Comparison of ENCODE assay signal across 8 cellular contexts in the genomic region with DNA sequence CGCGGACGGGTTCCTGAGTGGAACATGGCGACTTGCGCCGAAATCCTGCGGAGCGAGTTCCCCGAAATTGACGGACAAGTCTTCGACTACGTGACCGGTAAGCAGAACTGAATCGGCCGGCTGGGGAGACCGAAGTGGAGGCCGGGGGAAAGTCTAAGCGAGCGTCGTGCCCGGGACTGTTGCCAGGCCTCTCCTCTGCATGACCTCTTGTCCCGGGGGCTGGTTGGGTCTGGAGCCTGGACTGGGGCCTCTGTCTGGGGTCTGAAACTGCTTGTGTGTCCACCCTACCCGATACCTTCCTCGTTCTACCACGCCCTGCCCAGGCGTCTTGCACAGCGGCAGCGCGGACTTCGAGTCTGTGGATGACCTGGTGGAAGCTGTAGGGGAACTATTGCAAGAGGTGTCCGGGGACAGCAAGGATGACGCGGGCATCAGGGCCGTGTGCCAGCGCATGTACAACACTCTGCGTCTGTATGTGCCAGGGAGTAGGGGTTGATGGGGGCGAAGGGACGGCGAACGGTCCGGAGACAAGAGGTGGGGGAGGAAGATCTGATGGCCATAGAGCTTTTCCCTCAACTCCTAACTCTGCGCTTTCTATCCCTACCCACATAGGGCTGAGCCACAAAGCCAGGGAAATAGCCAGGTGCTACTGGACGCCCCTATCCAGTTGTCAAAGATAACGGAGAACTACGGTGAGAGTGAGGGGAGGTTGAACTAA. TPM values are rescaled to one million over a fixed set of nuclear protein-coding genes. Genes with fewer than 3 reads are reported as not detected.
A peak's percentile ranks its signal among the peaks of the same experiment; 100 is the strongest.
DNase-seq lines count a peak whose midpoint lies in the region; ATAC-seq, FAIRE-seq and TF ChIP-seq lines count a peak whose summit lies in the region.

TSS of gene ABCF3 (plus strand) at position 16 of the 718 bp plus-strand sequence. CDS start at position 25, 9 bp downstream.

- peaks cover 78% of the 10 kb centered on the region for H3K36me3 ChIP-seq in endodermal cell (ENCODE audit: control insufficient read depth, insufficient read depth, low read length)

- H3K4me3 ChIP-seq in endodermal cell (ENCODE audit: low read length), result peak within 1 kb of the TSS; percentile 94

- peak; percentile 24 for ATAC-seq in HG02798 (IDR thresholded peaks at IDR 0.05; ENCODE audit: poor library complexity, unreplicated experiment)

- WGBS in endodermal cell (ENCODE audit: insufficient coverage in 1 of 2, insufficient read length in 1 of 2), 2 experiments, result 1% methylated on average over 24 to 45 of the region's 45 CpGs

- H3K4me1 ChIP-seq in endodermal cell (ENCODE audit: control insufficient read depth, insufficient read depth, low read length), result no peaks in the 10 kb centered on the region

- DNase-seq in T-helper 1 cell, result no peak
- peak; percentile 76 for DNase-seq in RKO (ENCODE audit: low spot score)
- no peak for DNase-seq in endodermal cell
- DNase-seq in mucosa of gallbladder (ENCODE audit: low spot score), result peak; percentile 34
- DNase-seq in MV-4-11 (lab: John Stamatoyannopoulos, UW), result no peak
- DNase-seq in D721Med (ENCODE audit: insufficient read length, low spot score), result no peak

- H3K27me3 Mint-ChIP-seq in endodermal cell (ENCODE audit: insufficient read depth), result no peaks in the 10 kb centered on the region

- intact Hi-C loops in T-helper 1 cell treated with Interleukin-12 subunit alpha and Interleukin-12 subunit beta and Interleukin-4 antibody, amounts not matched to agents 30 ng/mL and 1 ng/mL, for 36 hours (cut with micrococcal nuclease), result loop anchor here (1.0 to 5.0 kb wide), 8 partner anchors 31 to 489 kb away; partner anchors contain the start of genes ABCC5, DVL3, EEF1AKMT4 and EIF2B5

- no peak for TF ChIP-seq CTCF in endodermal cell (conservative IDR thresholded peaks at IDR 0.05)
- TF ChIP-seq CTCF in D721Med (IDR thresholded peaks at IDR 0.05; ENCODE audit: insufficient read depth, missing control alignments), result no peak

- peak within 1 kb of the TSS; percentile 98 for H3K4me3 Mint-ChIP-seq in endodermal cell

- no peaks in the 10 kb centered on the region for H3K9me3 Mint-ChIP-seq in endodermal cell

- FAIRE-seq in D721Med (lab: Jason Lieb, UNC), result no peak

- H3K9ac ChIP-seq in endodermal cell (ENCODE audit: extremely low read depth, low read length, poor library complexity, severe bottlenecking), result peak within 1 kb of the TSS; percentile 72

- no peaks in the 10 kb centered on the region for H3K27me3 ChIP-seq in endodermal cell (ENCODE audit: control insufficient read depth, insufficient read depth, low read length, poor library complexity, severe bottlenecking)

- H3K27ac Mint-ChIP-seq in endodermal cell, result peak within 1 kb of the TSS; percentile 99

- peaks cover 61% of the 10 kb centered on the region for H3K36me3 Mint-ChIP-seq in endodermal cell (ENCODE audit: low read depth)

- peaks cover 31% of the 10 kb centered on the region for H3K4me1 Mint-ChIP-seq in endodermal cell

- H3K9me3 ChIP-seq in endodermal cell (ENCODE audit: control insufficient read depth, low read length), result no peaks in the 10 kb centered on the region

- peak within 1 kb of the TSS; percentile 92 for H3K27ac ChIP-seq in endodermal cell (ENCODE audit: low read depth, low read length)

RNA-seq across cellular contexts. Expression of gene ABCF3, which starts in this region (rescaled TPM):
- 70.7 and 73.4 TPM in 2 replicates for total RNA-seq in T-helper 1 cell treated with Interleukin-12 subunit alpha and Interleukin-12 subunit beta and Interleukin-4 antibody, amounts not matched to agents 30 ng/mL and 1 ng/mL, for 36 hours
- total RNA-seq in endodermal cell, result 10 to 100 TPM; 57.6 to 57.8 TPM
- polyA plus RNA-seq in endodermal cell (2013, experiment 1 of 2), result 42.9 TPM
- 32.9 TPM for polyA plus RNA-seq in endodermal cell (2013, experiment 2 of 2)
- total RNA-seq in mucosa of gallbladder, result 77.4 TPM

Comparison
In these comparisons a context has a peak if more than half of its experiments do, and no peak if none do; other contexts are left out.
1. DNase-seq: peak in RKO (single experiment) and mucosa of gallbladder (single experiment); none in T-helper 1 cell (0 of 5), endodermal cell (single experiment), MV-4-11 (single experiment) and D721Med (single experiment).